In the genomic region with DNA sequence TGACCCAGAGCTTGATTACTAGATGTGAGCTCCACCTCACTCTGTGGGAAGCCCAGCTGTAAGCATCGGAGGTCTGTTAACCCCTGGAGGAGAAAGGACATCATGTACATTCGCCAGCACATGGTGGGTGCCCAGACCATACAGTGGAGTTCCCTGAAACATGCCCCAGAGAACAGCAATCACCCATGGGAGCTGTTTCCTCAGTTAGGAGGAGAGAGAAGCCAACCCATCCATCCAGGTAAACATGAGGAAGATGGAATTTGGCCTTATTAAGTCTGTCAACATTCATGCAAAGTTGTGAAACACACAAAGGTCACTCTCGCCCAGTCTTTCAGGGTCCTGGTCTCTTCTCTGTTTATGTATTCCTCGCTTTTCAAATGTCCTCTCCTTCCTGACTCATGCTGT, we compare ENCODE assay signal across 1 cellular context.
TF ChIP-seq lines count a peak whose summit lies in the region.

No MANE protein-coding gene starts in this region.

TF ChIP-seq in HepG2, 621 proteins besides CTCF, POLR2A, EP300 and RAD21 (continued from another document):
- TF ChIP-seq ARNT (IDR thresholded peaks at IDR 0.05) (no peak), LCORL (IDR thresholded peaks at IDR 0.05) (0 out of 2 replicates have a peak, but pooled peaks have one; percentile 40), LCORL (CRISPR knock-in tag; IDR thresholded peaks at IDR 0.05) (peak; percentile 70), FOSL2 (CRISPR knock-in tag; IDR thresholded peaks at IDR 0.05) (peak; percentile 78), DMAP1 (CRISPR knock-in tag; IDR thresholded peaks at IDR 0.05) (peak; percentile 69; the same call in 1 of the 2 replicates), SUZ12 (IDR thresholded peaks at IDR 0.05; ENCODE audit: low read depth, low read length) (no peak), TP53 (CRISPR knock-in tag; conservative IDR thresholded peaks at IDR 0.05) (0 out of 2 replicates have a peak, but pooled peaks have one; percentile 52), RARG (CRISPR knock-in tag; IDR thresholded peaks at IDR 0.05; ENCODE audit: low read depth) (no peak), JUND (CRISPR knock-in tag; IDR thresholded peaks at IDR 0.05) (no peak)
- TF ChIP-seq, protein P1, sequence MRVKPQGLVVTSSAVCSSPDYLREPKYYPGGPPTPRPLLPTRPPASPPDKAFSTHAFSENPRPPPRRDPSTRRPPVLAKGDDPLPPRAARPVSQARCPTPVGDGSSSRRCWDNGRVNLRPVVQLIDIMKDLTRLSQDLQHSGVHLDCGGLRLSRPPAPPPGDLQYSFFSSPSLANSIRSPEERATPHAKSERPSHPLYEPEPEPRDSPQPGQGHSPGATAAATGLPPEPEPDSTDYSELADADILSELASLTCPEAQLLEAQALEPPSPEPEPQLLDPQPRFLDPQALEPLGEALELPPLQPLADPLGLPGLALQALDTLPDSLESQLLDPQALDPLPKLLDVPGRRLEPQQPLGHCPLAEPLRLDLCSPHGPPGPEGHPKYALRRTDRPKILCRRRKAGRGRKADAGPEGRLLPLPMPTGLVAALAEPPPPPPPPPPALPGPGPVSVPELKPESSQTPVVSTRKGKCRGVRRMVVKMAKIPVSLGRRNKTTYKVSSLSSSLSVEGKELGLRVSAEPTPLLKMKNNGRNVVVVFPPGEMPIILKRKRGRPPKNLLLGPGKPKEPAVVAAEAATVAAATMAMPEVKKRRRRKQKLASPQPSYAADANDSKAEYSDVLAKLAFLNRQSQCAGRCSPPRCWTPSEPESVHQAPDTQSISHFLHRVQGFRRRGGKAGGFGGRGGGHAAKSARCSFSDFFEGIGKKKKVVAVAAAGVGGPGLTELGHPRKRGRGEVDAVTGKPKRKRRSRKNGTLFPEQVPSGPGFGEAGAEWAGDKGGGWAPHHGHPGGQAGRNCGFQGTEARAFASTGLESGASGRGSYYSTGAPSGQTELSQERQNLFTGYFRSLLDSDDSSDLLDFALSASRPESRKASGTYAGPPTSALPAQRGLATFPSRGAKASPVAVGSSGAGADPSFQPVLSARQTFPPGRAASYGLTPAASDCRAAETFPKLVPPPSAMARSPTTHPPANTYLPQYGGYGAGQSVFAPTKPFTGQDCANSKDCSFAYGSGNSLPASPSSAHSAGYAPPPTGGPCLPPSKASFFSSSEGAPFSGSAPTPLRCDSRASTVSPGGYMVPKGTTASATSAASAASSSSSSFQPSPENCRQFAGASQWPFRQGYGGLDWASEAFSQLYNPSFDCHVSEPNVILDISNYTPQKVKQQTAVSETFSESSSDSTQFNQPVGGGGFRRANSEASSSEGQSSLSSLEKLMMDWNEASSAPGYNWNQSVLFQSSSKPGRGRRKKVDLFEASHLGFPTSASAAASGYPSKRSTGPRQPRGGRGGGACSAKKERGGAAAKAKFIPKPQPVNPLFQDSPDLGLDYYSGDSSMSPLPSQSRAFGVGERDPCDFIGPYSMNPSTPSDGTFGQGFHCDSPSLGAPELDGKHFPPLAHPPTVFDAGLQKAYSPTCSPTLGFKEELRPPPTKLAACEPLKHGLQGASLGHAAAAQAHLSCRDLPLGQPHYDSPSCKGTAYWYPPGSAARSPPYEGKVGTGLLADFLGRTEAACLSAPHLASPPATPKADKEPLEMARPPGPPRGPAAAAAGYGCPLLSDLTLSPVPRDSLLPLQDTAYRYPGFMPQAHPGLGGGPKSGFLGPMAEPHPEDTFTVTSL (CRISPR knock-in tag; IDR thresholded peaks at IDR 0.05; ENCODE audit: borderline replicate concordance), result peak; percentile 97
TF ChIP-seq in HepG2: peak in this region for 187.
